ENCODE assay signal across 8 cellular contexts in the genomic region with DNA sequence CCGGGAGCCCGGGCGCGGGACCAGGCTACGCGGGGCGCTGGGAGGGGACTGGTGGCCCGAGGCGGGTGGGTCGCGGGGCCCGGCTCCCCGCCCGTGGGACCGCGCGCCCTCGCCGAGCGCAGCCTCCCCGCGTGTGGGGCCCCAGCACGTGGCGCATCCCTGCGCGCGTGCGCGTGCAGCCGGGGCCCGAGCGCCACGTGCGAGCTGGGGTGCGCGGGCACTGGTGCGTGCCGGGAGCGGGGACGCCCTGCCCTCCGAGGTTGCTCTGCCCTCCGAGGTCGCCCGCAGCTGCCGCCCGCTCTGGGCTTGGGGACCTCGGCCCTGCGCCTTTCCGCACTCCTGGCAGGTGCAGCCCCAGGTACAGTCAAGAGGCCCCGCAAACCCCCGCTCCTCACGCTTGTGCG. TPM values are rescaled to one million over a fixed set of nuclear protein-coding genes. Genes with fewer than 3 reads are reported as not detected.
DNase-seq lines count a peak whose midpoint lies in the region; ATAC-seq, FAIRE-seq and TF ChIP-seq lines count a peak whose summit lies in the region.

No MANE protein-coding gene starts in this region.

- H3K4me3 Mint-ChIP-seq in activated T-helper 17 cell treated with anti-CD3 and anti-CD28 coated beads, Interleukin-2, amount 50 U/mL, for 72 hours, result peak overlapping the region; percentile 79

- H3K4me1 ChIP-seq in heart right ventricle (peaks cover 3 to 52% (median 23%) of the 10 kb centered on the region in 9 donors), rectal smooth muscle tissue (ENCODE audit: control insufficient read depth, insufficient read depth, low read length) (peaks cover 5% of the 10 kb centered on the region)

- H3K4me3 ChIP-seq in heart right ventricle (peak overlapping the region; percentile 18 to 84 (median 68)), rectal smooth muscle tissue (ENCODE audit: low read length) (peak overlapping the region; percentile 69)

- H3K36me3 ChIP-seq in heart right ventricle (peaks cover 0 to 3% (median 0%) of the 10 kb centered on the region in 9 donors), rectal smooth muscle tissue (ENCODE audit: control insufficient read depth, insufficient read depth, low read length) (no peaks in the 10 kb centered on the region)

- H3K27me3 Mint-ChIP-seq in activated T-helper 17 cell treated with anti-CD3 and anti-CD28 coated beads, Interleukin-2, amount 50 U/mL, for 72 hours, result no peaks in the 10 kb centered on the region

- WGBS in heart right ventricle, 2 donors, result 1 to 2% methylated on average over 37 to 53 of the region's 53 CpGs

- TF ChIP-seq CTCF in heart right ventricle (IDR thresholded peaks at IDR 0.05), result no peak

- H3K4me1 Mint-ChIP-seq in activated T-helper 17 cell treated with anti-CD3 and anti-CD28 coated beads, Interleukin-2, amount 50 U/mL, for 72 hours, result peaks cover 21% of the 10 kb centered on the region

- H3K27ac Mint-ChIP-seq in activated T-helper 17 cell treated with anti-CD3 and anti-CD28 coated beads, Interleukin-2, amount 50 U/mL, for 72 hours, result no peak overlapping the region

- intact Hi-C loops in heart right ventricle (cut with DNase I), result loop anchor here (1.0 to 10.0 kb wide), 9 partner anchors 41 to 243 kb away; no protein-coding TSS in a partner anchor

- H3K27ac ChIP-seq in heart right ventricle, result peak overlapping the region in 4 of 10 donors; percentile 18 to 75 (median 66)
- H3K27ac ChIP-seq in rectal smooth muscle tissue (ENCODE audit: low read depth, low read length), result no peak overlapping the region

- no peak overlapping the region for H3K9ac ChIP-seq in rectal smooth muscle tissue (ENCODE audit: low read length)

- H3K36me3 Mint-ChIP-seq in activated T-helper 17 cell treated with anti-CD3 and anti-CD28 coated beads, Interleukin-2, amount 50 U/mL, for 72 hours (ENCODE audit: low read depth), result peaks cover 42% of the 10 kb centered on the region

- H3K27me3 ChIP-seq in heart right ventricle (peaks cover 0 to 32% (median 17%) of the 10 kb centered on the region in 7 donors), rectal smooth muscle tissue (ENCODE audit: control insufficient read depth, insufficient read depth, low read length) (no peaks in the 10 kb centered on the region)

- H3K9me3 Mint-ChIP-seq in activated T-helper 17 cell treated with anti-CD3 and anti-CD28 coated beads, Interleukin-2, amount 50 U/mL, for 72 hours, result no peaks in the 10 kb centered on the region

- no peak for FAIRE-seq in urothelium cell line (lab: Jason Lieb, UNC)

- H3K9me3 ChIP-seq in heart right ventricle, result no peaks in the 10 kb centered on the region

- DNase-seq in AML-193 (lab: John Stamatoyannopoulos, UW) (peak; percentile 40 to 55), NCI-H774 (lab: John Stamatoyannopoulos, UW) (peak; percentile 80), heart right ventricle (peak in 1 of 2 donors; percentile 27), urothelium cell line (ENCODE audit: low spot score) (no peak)

- peak; percentile 20 for ATAC-seq in GM18868 (IDR thresholded peaks at IDR 0.05; ENCODE audit: unreplicated experiment)
- peak; percentile 18 for ATAC-seq in HG03095 (IDR thresholded peaks at IDR 0.05; ENCODE audit: unreplicated experiment)
- ATAC-seq in activated T-helper 17 cell treated with anti-CD3 and anti-CD28 coated beads, Interleukin-2, amount 50 U/mL, for 72 hours (replicated peaks), result peak; percentile 34
- ATAC-seq in heart right ventricle, result peak; percentile 10 to 73 (median 29)

RNA-seq across cellular contexts. Expression of a gene that starts 0.4 kb away (rescaled TPM):
- 100 to 1,000 TPM; 143 to 172 TPM for total RNA-seq in activated T-helper 17 cell treated with anti-CD3 and anti-CD28 coated beads, Interleukin-2, amount 50 U/mL, for 72 hours
- total RNA-seq in heart right ventricle, result 1 to 10 TPM; 2.4 to 8.4 (median 4.9) TPM
- 1 to 10 TPM; 2.2 to 5.5 TPM for polyA plus RNA-seq in heart right ventricle

Comparison
In these comparisons a context has a peak if more than half of its experiments do, and no peak if none do; other contexts are left out.
1. RNA of a gene that starts 0.4 kb away (total RNA-seq): 143 to 172 TPM in activated T-helper 17 cell treated with anti-CD3 and anti-CD28 coated beads, Interleukin-2, amount 50 U/mL, for 72 hours; 2.4 to 8.4 TPM in heart right ventricle; every median in the first group is over 10 times any median in the second.
2. Peak in every context shown above with its lines, with median percentiles within 50 percentile points of each other: ATAC-seq.